Comparison of ENCODE assay signal across 21 cellular contexts in the genomic region with DNA sequence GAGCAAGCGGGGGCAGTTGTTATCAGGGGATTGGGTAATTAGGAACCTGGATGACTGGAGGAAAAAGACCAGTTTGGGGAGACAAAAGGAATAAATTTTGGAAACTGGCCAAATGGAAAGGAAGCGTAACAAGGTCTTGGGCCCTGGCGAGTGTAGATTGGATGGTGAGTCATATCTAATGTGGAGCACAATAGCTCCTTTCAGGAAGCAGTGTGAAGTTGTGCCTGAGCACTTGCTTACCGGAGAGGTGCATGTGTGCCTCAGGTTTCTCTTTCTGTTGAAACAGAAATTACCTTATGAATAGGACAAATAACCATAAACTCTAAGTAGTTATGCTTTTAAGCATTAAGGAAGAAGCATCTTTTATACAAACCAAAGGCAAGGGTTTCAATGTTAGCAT.
A peak's percentile ranks its signal among the peaks of the same experiment; 100 is the strongest.
DNase-seq lines count a peak whose midpoint lies in the region; ATAC-seq and TF ChIP-seq lines count a peak whose summit lies in the region.
"Had no signal": no experiment of that assay in that cellular context is flagged by ENCODE, and none has a peak within 500 bp of the region (broad histone marks: within the 10 kb centered on the region; RNA-seq: fewer than 3 reads in every experiment).

No MANE protein-coding gene starts in this region.

- CTCF ChIA-PET in activated naive CD4-positive, alpha-beta T cell treated with anti-CD3 and anti-CD28 coated beads, Interleukin-2, amount 10 ng/mL, durations not matched to agents 7 days and 5 days (lab: Charles Lee), result no interaction called here

- no peaks in the 10 kb centered on the region for H3K27me3 ChIP-seq in neural cell (ENCODE audit: insufficient read depth, low read depth, low read length)
- H3K27me3 ChIP-seq: BLaER1, upper lobe of left lung had no signal

- peaks cover 5% of the 10 kb centered on the region for H3K9me3 Mint-ChIP-seq in activated naive CD4-positive, alpha-beta T cell treated with anti-CD3 and anti-CD28 coated beads, Interleukin-2, amount 10 ng/mL, durations not matched to agents 7 days and 5 days
- H3K9me3 Mint-ChIP-seq: T-helper 1 cell treated with Interleukin-12 subunit alpha and Interleukin-12 subunit beta and Interleukin-4 antibody, amounts not matched to agents 30 μg/mL and 1 μg/mL, for 36 hours had no signal

- in situ Hi-C loops in SK-MEL-5 (cut with HindIII; ENCODE audit: low pct_unique_long_range_greater_than_20kb, low sequenced_read_pairs), result no loop called here

- H2AFZ ChIP-seq in neural cell (ENCODE audit: low read depth, low read length), result no peak overlapping the region
- H2AFZ ChIP-seq: GM23248 had no signal

- no peak overlapping the region for H3K4me2 ChIP-seq in neural cell (ENCODE audit: low read length)
- H3K4me2 ChIP-seq: BLaER1 had no signal

- no peaks in the 10 kb centered on the region for H3F3A ChIP-seq in neural cell (ENCODE audit: insufficient read depth, low read length, poor library complexity, severe bottlenecking)

- no peak for TF ChIP-seq RAD21 in neural cell (conservative IDR thresholded peaks at IDR 0.05)

- DNase-seq in NCI-H1417 (lab: John Stamatoyannopoulos, UW) (peak in 2 of 3 experiments; percentile 7 to 47), NCI-H1417 treated with DMSO at 0.1 percent for 48 hours (lab: John Stamatoyannopoulos, UW) (no peak), NCI-H1436 treated with DMSO at 0.1 percent for 48 hours (lab: John Stamatoyannopoulos, UW) (peak; percentile 44), SK-MEL-5 (ENCODE audit: low read depth, low spot score) (peak; percentile 1)
- DNase-seq in activated naive CD4-positive, alpha-beta T cell treated with anti-CD3 and anti-CD28 coated beads, Interleukin-2, amount 10 ng/mL, durations not matched to agents 7 days and 5 days, result no peak
- DNase-seq: activated CD4-positive, CD25-positive, alpha-beta regulatory T cell; activated CD8-positive, alpha-beta memory T cell treated with anti-CD3 and anti-CD28 coated beads, Interleukin-2, amount 10 ng/mL, durations not matched to agents 7 days and 5 days; activated effector memory CD4-positive, alpha-beta T cell treated with Interleukin-2 at 50 U/mL for 16 hours; foreskin melanocyte; GM23248; lower lobe of right lung; NCI-H2107; Right ventricle myocardium superior; stimulated activated naive CD4-positive, alpha-beta T cell treated with Interleukin-2 at 50 U/mL for 16 hours; upper lobe of left lung had no signal

- H3K27ac ChIP-seq in neural cell (ENCODE audit: low read length), result no peak overlapping the region
- H3K27ac ChIP-seq: 22Rv1, BLaER1, GM23248, lower lobe of right lung, upper lobe of left lung had no signal

- no peaks in the 10 kb centered on the region for H3K79me2 ChIP-seq in neural cell (replicated peaks; ENCODE audit: insufficient read depth, low read length)

- ATAC-seq in HG03280 (IDR thresholded peaks at IDR 0.05; ENCODE audit: unreplicated experiment) (no peak), GM18868 (IDR thresholded peaks at IDR 0.05; ENCODE audit: unreplicated experiment) (no peak)
- ATAC-seq: activated CD8-positive, alpha-beta memory T cell treated with anti-CD3 and anti-CD28 coated beads, Interleukin-2, amount 10 ng/mL, durations not matched to agents 7 days and 5 days; lower lobe of right lung had no signal

- no peak overlapping the region for H3K4me3 Mint-ChIP-seq in activated naive CD4-positive, alpha-beta T cell treated with anti-CD3 and anti-CD28 coated beads, Interleukin-2, amount 10 ng/mL, durations not matched to agents 7 days and 5 days
- H3K4me3 Mint-ChIP-seq: activated CD8-positive, alpha-beta memory T cell treated with anti-CD3 and anti-CD28 coated beads, Interleukin-2, amount 10 ng/mL, durations not matched to agents 7 days and 5 days; T-helper 1 cell treated with Interleukin-12 subunit alpha and Interleukin-12 subunit beta and Interleukin-4 antibody, amounts not matched to agents 30 μg/mL and 1 μg/mL, for 36 hours had no signal

- TF ChIP-seq CTCF in neural cell (IDR thresholded peaks at IDR 0.05; ENCODE audit: poor library complexity, severe bottlenecking), result no peak

- no peak overlapping the region for H3K4me3 ChIP-seq in neural cell (ENCODE audit: low read length)
- H3K4me3 ChIP-seq: BLaER1, GM23248, lower lobe of right lung, upper lobe of left lung had no signal

- no peak for TF ChIP-seq EP300 in neural cell (conservative IDR thresholded peaks at IDR 0.05; ENCODE audit: poor library complexity, severe bottlenecking)

- no peaks in the 10 kb centered on the region for H3K36me3 Mint-ChIP-seq in activated naive CD4-positive, alpha-beta T cell treated with anti-CD3 and anti-CD28 coated beads, Interleukin-2, amount 10 ng/mL, durations not matched to agents 7 days and 5 days
- H3K36me3 Mint-ChIP-seq: activated CD8-positive, alpha-beta memory T cell treated with anti-CD3 and anti-CD28 coated beads, Interleukin-2, amount 10 ng/mL, durations not matched to agents 7 days and 5 days had no signal

- no peaks in the 10 kb centered on the region for H4K20me1 ChIP-seq in neural cell (ENCODE audit: insufficient read depth)
- H4K20me1 ChIP-seq: BLaER1 had no signal

- no peaks in the 10 kb centered on the region for H3K9me2 ChIP-seq in neural cell (ENCODE audit: insufficient read depth, low read length)

- H3K36me3 ChIP-seq in neural cell (ENCODE audit: insufficient read depth, low read length), result no peaks in the 10 kb centered on the region
- H3K36me3 ChIP-seq: BLaER1, lower lobe of right lung, upper lobe of left lung had no signal

- H3K9me3 ChIP-seq in neural cell (ENCODE audit: low read length), result no peaks in the 10 kb centered on the region
- H3K9me3 ChIP-seq: lower lobe of right lung, upper lobe of left lung had no signal

- H3K4me1 Mint-ChIP-seq in activated naive CD4-positive, alpha-beta T cell treated with anti-CD3 and anti-CD28 coated beads, Interleukin-2, amount 10 ng/mL, durations not matched to agents 7 days and 5 days, result no peaks in the 10 kb centered on the region
- H3K4me1 Mint-ChIP-seq: activated CD8-positive, alpha-beta memory T cell treated with anti-CD3 and anti-CD28 coated beads, Interleukin-2, amount 10 ng/mL, durations not matched to agents 7 days and 5 days had no signal

- H3K27me3 Mint-ChIP-seq in activated naive CD4-positive, alpha-beta T cell treated with anti-CD3 and anti-CD28 coated beads, Interleukin-2, amount 10 ng/mL, durations not matched to agents 7 days and 5 days, result no peaks in the 10 kb centered on the region
- H3K27me3 Mint-ChIP-seq: activated CD8-positive, alpha-beta memory T cell treated with anti-CD3 and anti-CD28 coated beads, Interleukin-2, amount 10 ng/mL, durations not matched to agents 7 days and 5 days had no signal

- H3K27ac Mint-ChIP-seq in activated naive CD4-positive, alpha-beta T cell treated with anti-CD3 and anti-CD28 coated beads, Interleukin-2, amount 10 ng/mL, durations not matched to agents 7 days and 5 days, result no peak overlapping the region
- H3K27ac Mint-ChIP-seq: activated CD8-positive, alpha-beta memory T cell treated with anti-CD3 and anti-CD28 coated beads, Interleukin-2, amount 10 ng/mL, durations not matched to agents 7 days and 5 days; T-helper 1 cell treated with Interleukin-12 subunit alpha and Interleukin-12 subunit beta and Interleukin-4 antibody, amounts not matched to agents 30 μg/mL and 1 μg/mL, for 36 hours had no signal

- no peak overlapping the region for H3K9ac ChIP-seq in neural cell (ENCODE audit: low read length)
- H3K9ac ChIP-seq: BLaER1, GM23248 had no signal

TF ChIP-seq in neural cell, 6 proteins besides CTCF, POLR2A, EP300 and RAD21:
- no peak for TF ChIP-seq MXI1 (conservative IDR thresholded peaks at IDR 0.05; ENCODE audit: poor library complexity, severe bottlenecking)
- TF ChIP-seq, protein P1, sequence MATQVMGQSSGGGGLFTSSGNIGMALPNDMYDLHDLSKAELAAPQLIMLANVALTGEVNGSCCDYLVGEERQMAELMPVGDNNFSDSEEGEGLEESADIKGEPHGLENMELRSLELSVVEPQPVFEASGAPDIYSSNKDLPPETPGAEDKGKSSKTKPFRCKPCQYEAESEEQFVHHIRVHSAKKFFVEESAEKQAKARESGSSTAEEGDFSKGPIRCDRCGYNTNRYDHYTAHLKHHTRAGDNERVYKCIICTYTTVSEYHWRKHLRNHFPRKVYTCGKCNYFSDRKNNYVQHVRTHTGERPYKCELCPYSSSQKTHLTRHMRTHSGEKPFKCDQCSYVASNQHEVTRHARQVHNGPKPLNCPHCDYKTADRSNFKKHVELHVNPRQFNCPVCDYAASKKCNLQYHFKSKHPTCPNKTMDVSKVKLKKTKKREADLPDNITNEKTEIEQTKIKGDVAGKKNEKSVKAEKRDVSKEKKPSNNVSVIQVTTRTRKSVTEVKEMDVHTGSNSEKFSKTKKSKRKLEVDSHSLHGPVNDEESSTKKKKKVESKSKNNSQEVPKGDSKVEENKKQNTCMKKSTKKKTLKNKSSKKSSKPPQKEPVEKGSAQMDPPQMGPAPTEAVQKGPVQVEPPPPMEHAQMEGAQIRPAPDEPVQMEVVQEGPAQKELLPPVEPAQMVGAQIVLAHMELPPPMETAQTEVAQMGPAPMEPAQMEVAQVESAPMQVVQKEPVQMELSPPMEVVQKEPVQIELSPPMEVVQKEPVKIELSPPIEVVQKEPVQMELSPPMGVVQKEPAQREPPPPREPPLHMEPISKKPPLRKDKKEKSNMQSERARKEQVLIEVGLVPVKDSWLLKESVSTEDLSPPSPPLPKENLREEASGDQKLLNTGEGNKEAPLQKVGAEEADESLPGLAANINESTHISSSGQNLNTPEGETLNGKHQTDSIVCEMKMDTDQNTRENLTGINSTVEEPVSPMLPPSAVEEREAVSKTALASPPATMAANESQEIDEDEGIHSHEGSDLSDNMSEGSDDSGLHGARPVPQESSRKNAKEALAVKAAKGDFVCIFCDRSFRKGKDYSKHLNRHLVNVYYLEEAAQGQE (IDR thresholded peaks at IDR 0.05; ENCODE audit: borderline replicate concordance), result peak; percentile 8

Comparison
In these comparisons a context has a peak if more than half of its experiments do, and no peak if none do; other contexts are left out.
1. DNase-seq: peak in NCI-H1417 (2 of 3), NCI-H1436 treated with DMSO at 0.1 percent for 48 hours (single experiment) and SK-MEL-5 (single experiment); none in NCI-H1417 treated with DMSO at 0.1 percent for 48 hours (single experiment) and activated naive CD4-positive, alpha-beta T cell treated with anti-CD3 and anti-CD28 coated beads, Interleukin-2, amount 10 ng/mL, durations not matched to agents 7 days and 5 days (single experiment).